ENCODE assay signal across 26 cellular contexts in genomic region chr5:163409384-163409783, GRCh38.
"Had no signal": no experiment of that assay in that cellular context is flagged by ENCODE, and none has a peak within 500 bp of the region (broad histone marks: within the 10 kb centered on the region; RNA-seq: fewer than 3 reads in every experiment).

No MANE protein-coding gene starts in this region.

- H3K9me3 Mint-ChIP-seq: activated naive CD4-positive, alpha-beta T cell treated with anti-CD3 and anti-CD28 coated beads, Interleukin-2, amount 50 U/mL, for 72 hours; activated T-cell treated with anti-CD3 and anti-CD28 coated beads, Interleukin-2, amount 50 U/mL, for 72 hours; naive B cell; nephron progenitor cell; stimulated activated effector memory CD8-positive, alpha-beta T cell treated with anti-CD3 and anti-CD28 coated beads, Interleukin-12 subunit alpha, Interleukin-12 subunit beta, amount 100 ng/mL, for 72 hours; stimulated activated naive CD8-positive, alpha-beta T cell treated with anti-CD3 and anti-CD28 coated beads, Interleukin-15, Interleukin-2, amounts not matched to agents 100 ng/mL and 50 ng/mL, for 24 hours; T-cell; T-helper 2 cell treated with Interferon-gamma antibody and Interleukin-4, amounts not matched to agents 5 μg/mL and 100 μg/mL, for 36 hours had no signal

- H3K4me1 Mint-ChIP-seq: stimulated activated effector memory CD8-positive, alpha-beta T cell treated with anti-CD3 and anti-CD28 coated beads, Interleukin-12 subunit alpha, Interleukin-12 subunit beta, amount 100 ng/mL, for 72 hours had no signal

- H3K4me3 Mint-ChIP-seq: activated T-cell treated with anti-CD3 and anti-CD28 coated beads, Interleukin-2, amount 50 U/mL, for 72 hours; naive B cell; nephron progenitor cell; stimulated activated effector memory CD8-positive, alpha-beta T cell treated with anti-CD3 and anti-CD28 coated beads, Interleukin-12 subunit alpha, Interleukin-12 subunit beta, amount 100 ng/mL, for 72 hours; stimulated activated naive CD8-positive, alpha-beta T cell treated with anti-CD3 and anti-CD28 coated beads, Interleukin-15, Interleukin-2, amounts not matched to agents 100 ng/mL and 50 ng/mL, for 24 hours; T-cell; T-helper 2 cell treated with Interferon-gamma antibody and Interleukin-4, amounts not matched to agents 5 μg/mL and 100 μg/mL, for 36 hours had no signal

- H3K27me3 ChIP-seq: colonic mucosa, foreskin keratinocyte had no signal

- H3K4me3 ChIP-seq: colonic mucosa, heart left ventricle, left ventricle myocardium inferior, lung, mucosa of descending colon had no signal

- H3K27ac ChIP-seq: colonic mucosa, foreskin keratinocyte, heart left ventricle, left ventricle myocardium inferior, neutrophil had no signal

- H3K36me3 ChIP-seq: colonic mucosa, heart left ventricle, left ventricle myocardium inferior, neutrophil had no signal

- H3K36me3 Mint-ChIP-seq: activated naive CD4-positive, alpha-beta T cell treated with anti-CD3 and anti-CD28 coated beads, Interleukin-2, amount 50 U/mL, for 72 hours; naive B cell; stimulated activated effector memory CD8-positive, alpha-beta T cell treated with anti-CD3 and anti-CD28 coated beads, Interleukin-12 subunit alpha, Interleukin-12 subunit beta, amount 100 ng/mL, for 72 hours; T-cell had no signal

- DNase-seq: activated CD4-positive, alpha-beta T cell treated with anti-CD3 and anti-CD28 coated beads for 4 hours; activated CD4-positive, alpha-beta T cell treated with anti-CD3 and anti-CD28 coated beads, Interleukin-2, amount 50 U/mL, for 4 hours; activated naive CD4-positive, alpha-beta T cell; activated T-cell treated with anti-CD3 and anti-CD28 coated beads for 4 hours; activated T-cell treated with anti-CD3 and anti-CD28 coated beads, Interleukin-2, amount 50 U/mL, for 72 hours; cerebellar nuclear complex; colonic mucosa; effector CD8-positive, alpha-beta T cell; foreskin keratinocyte; heart left ventricle; kidney glomerular epithelial cell; left ventricle myocardium inferior; mesendoderm; mucosa of descending colon; naive B cell; nephron progenitor cell; small intestine; stimulated activated CD4-positive, alpha-beta T cell treated with anti-CD3 and anti-CD28 coated beads, Interleukin-4, amount 100 ng/mL, for 24 hours had no signal

- H3K27ac Mint-ChIP-seq: activated naive CD4-positive, alpha-beta T cell treated with anti-CD3 and anti-CD28 coated beads, Interleukin-2, amount 50 U/mL, for 72 hours; activated T-cell treated with anti-CD3 and anti-CD28 coated beads, Interleukin-2, amount 50 U/mL, for 72 hours; nephron progenitor cell; stimulated activated effector memory CD8-positive, alpha-beta T cell treated with anti-CD3 and anti-CD28 coated beads, Interleukin-12 subunit alpha, Interleukin-12 subunit beta, amount 100 ng/mL, for 72 hours; stimulated activated naive CD8-positive, alpha-beta T cell treated with anti-CD3 and anti-CD28 coated beads, Interleukin-15, Interleukin-2, amounts not matched to agents 100 ng/mL and 50 ng/mL, for 24 hours; T-cell; T-helper 2 cell treated with Interferon-gamma antibody and Interleukin-4, amounts not matched to agents 5 μg/mL and 100 μg/mL, for 36 hours had no signal

- H3K4me1 ChIP-seq: colonic mucosa, foreskin keratinocyte had no signal

- H3K9me3 ChIP-seq: colonic mucosa, heart left ventricle, left ventricle myocardium inferior, mucosa of descending colon, neutrophil had no signal

- FAIRE-seq: endometrium, small intestine had no signal
